Comparison of ENCODE assay signal across 8 cellular contexts in the genomic region with DNA sequence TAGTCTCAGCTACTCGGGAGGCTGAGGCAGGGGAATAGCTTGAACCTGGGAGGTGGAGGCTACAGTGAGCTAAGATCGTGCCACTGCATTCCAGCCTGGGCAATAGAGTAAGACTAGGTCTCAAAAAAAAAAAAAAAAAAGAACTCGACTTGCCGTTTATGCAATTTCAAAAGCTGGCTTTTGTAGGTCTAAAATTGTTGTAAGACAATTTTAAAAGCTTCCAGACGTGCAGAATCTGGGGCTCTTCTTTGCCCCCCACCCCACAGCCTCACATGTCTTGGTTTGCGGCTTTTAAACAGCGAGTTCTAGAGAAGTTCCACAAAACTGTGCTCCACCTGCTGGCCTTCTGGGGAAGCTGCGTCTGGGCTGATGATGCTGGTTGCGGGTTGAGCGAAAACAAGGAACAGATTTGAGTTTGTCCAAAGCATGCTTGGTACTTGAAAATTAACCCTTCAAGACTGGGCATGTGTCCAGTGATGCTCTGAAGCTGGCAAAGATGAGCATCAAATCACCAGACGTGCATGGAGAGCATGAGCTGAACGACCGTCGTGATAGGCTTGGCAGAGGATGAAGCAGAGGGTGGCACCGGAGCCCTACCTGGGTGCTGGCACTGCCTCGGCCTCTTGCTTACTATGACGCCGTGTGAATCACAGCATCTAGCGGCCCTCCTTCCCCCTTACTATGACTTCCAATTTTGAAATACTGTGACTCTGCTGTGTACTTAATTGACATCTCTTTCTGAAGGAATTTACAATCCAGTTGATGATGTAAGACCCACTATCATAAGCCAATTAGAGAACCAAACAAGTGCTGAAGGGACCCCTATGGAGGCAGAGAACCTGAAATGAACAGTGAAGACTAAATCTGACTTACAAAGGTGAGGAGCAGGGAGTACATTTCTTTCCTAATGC.
DNase-seq lines count a peak whose midpoint lies in the region; ATAC-seq and TF ChIP-seq lines count a peak whose summit lies in the region.

No MANE protein-coding gene starts in this region.

- CTCF ChIA-PET in activated CD8-positive, alpha-beta T cell treated with anti-CD3 and anti-CD28 coated beads, Interleukin-2, amount 10 ng/mL, durations not matched to agents 7 days and 5 days (lab: Charles Lee), result interaction anchor here (0.5 to 5.2 kb wide), 25 partner anchors 9 to 1391 kb away, joined by 3 to 33 read pairs (median 4); a partner anchor contains a TSS

- H3K36me3 ChIP-seq in BE2C, result no peaks in the 10 kb centered on the region

- H3K4me3 Mint-ChIP-seq in activated CD8-positive, alpha-beta T cell treated with anti-CD3 and anti-CD28 coated beads, Interleukin-2, amount 10 ng/mL, durations not matched to agents 7 days and 5 days, result no peak overlapping the region
- H3K4me3 Mint-ChIP-seq in stimulated activated effector memory CD8-positive, alpha-beta T cell treated with anti-CD3 and anti-CD28 coated beads, Interleukin-12 subunit alpha, Interleukin-12 subunit beta, amount 100 ng/mL, for 72 hours, result peak overlapping the region; percentile 30

- peak; percentile 90 for TF ChIP-seq CTCF in BE2C (IDR thresholded peaks at IDR 0.05; ENCODE audit: low read depth, low read length)
- peak; percentile 83 for TF ChIP-seq CTCF in epithelial cell of esophagus (IDR thresholded peaks at IDR 0.05; ENCODE audit: insufficient read depth, low read depth, low read length, missing control alignments)

- no peaks in the 10 kb centered on the region for H3K9me3 Mint-ChIP-seq in activated CD8-positive, alpha-beta T cell treated with anti-CD3 and anti-CD28 coated beads, Interleukin-2, amount 10 ng/mL, durations not matched to agents 7 days and 5 days (ENCODE audit: insufficient read depth)
- no peaks in the 10 kb centered on the region for H3K9me3 Mint-ChIP-seq in stimulated activated effector memory CD8-positive, alpha-beta T cell treated with anti-CD3 and anti-CD28 coated beads, Interleukin-12 subunit alpha, Interleukin-12 subunit beta, amount 100 ng/mL, for 72 hours

- H3K4me3 ChIP-seq in BE2C (ENCODE audit: low read depth, low read length) (no peak overlapping the region), epithelial cell of esophagus (ENCODE audit: low read length) (no peak overlapping the region)

- H3K27ac Mint-ChIP-seq in activated CD8-positive, alpha-beta T cell treated with anti-CD3 and anti-CD28 coated beads, Interleukin-2, amount 10 ng/mL, durations not matched to agents 7 days and 5 days, result no peak overlapping the region
- peak overlapping the region; percentile 12 for H3K27ac Mint-ChIP-seq in stimulated activated effector memory CD8-positive, alpha-beta T cell treated with anti-CD3 and anti-CD28 coated beads, Interleukin-12 subunit alpha, Interleukin-12 subunit beta, amount 100 ng/mL, for 72 hours

- POLR2A ChIA-PET in activated CD8-positive, alpha-beta T cell treated with anti-CD3 and anti-CD28 coated beads, Interleukin-2, amount 10 ng/mL, durations not matched to agents 7 days and 5 days (lab: Charles Lee), result no interaction called here

- H3K27me3 Mint-ChIP-seq in activated CD8-positive, alpha-beta T cell treated with anti-CD3 and anti-CD28 coated beads, Interleukin-2, amount 10 ng/mL, durations not matched to agents 7 days and 5 days (ENCODE audit: low read depth), result no peaks in the 10 kb centered on the region

- peaks cover 4% of the 10 kb centered on the region for H3K4me1 ChIP-seq in BE2C

- H3K36me3 Mint-ChIP-seq in activated CD8-positive, alpha-beta T cell treated with anti-CD3 and anti-CD28 coated beads, Interleukin-2, amount 10 ng/mL, durations not matched to agents 7 days and 5 days (ENCODE audit: low read depth), result peaks cover 9% of the 10 kb centered on the region
- peaks cover 27% of the 10 kb centered on the region for H3K36me3 Mint-ChIP-seq in stimulated activated effector memory CD8-positive, alpha-beta T cell treated with anti-CD3 and anti-CD28 coated beads, Interleukin-12 subunit alpha, Interleukin-12 subunit beta, amount 100 ng/mL, for 72 hours

- ATAC-seq in GM21515 (IDR thresholded peaks at IDR 0.05; ENCODE audit: unreplicated experiment), result peak; percentile 41
- peak; percentile 82 for ATAC-seq in activated CD8-positive, alpha-beta T cell treated with anti-CD3 and anti-CD28 coated beads, Interleukin-2, amount 10 ng/mL, durations not matched to agents 7 days and 5 days
- peak; percentile 42 for ATAC-seq in stimulated activated effector memory CD8-positive, alpha-beta T cell treated with anti-CD3 and anti-CD28 coated beads, Interleukin-12 subunit alpha, Interleukin-12 subunit beta, amount 100 ng/mL, for 72 hours
- no peak for ATAC-seq in HG02571 (IDR thresholded peaks at IDR 0.05; ENCODE audit: unreplicated experiment)

- H3K27me3 ChIP-seq in BE2C, result no peaks in the 10 kb centered on the region

- DNase-seq in BE2C (peak; percentile 63), NCI-H774 (lab: John Stamatoyannopoulos, UW) (peak; percentile 26), epithelial cell of esophagus (ENCODE audit: low read depth) (peak; percentile 72), mucosa of gallbladder (ENCODE audit: low spot score) (peak; percentile 60)
- peak; percentile 72 for DNase-seq in activated CD8-positive, alpha-beta T cell treated with anti-CD3 and anti-CD28 coated beads, Interleukin-2, amount 10 ng/mL, durations not matched to agents 7 days and 5 days
- peak; percentile 27 to 75 for DNase-seq in stimulated activated effector memory CD8-positive, alpha-beta T cell treated with anti-CD3 and anti-CD28 coated beads, Interleukin-12 subunit alpha, Interleukin-12 subunit beta, amount 100 ng/mL, for 72 hours (ENCODE audit: low spot score in 2 of 2)

- H3K4me1 Mint-ChIP-seq in activated CD8-positive, alpha-beta T cell treated with anti-CD3 and anti-CD28 coated beads, Interleukin-2, amount 10 ng/mL, durations not matched to agents 7 days and 5 days (ENCODE audit: low read depth), result peaks cover 38% of the 10 kb centered on the region
- H3K4me1 Mint-ChIP-seq in stimulated activated effector memory CD8-positive, alpha-beta T cell treated with anti-CD3 and anti-CD28 coated beads, Interleukin-12 subunit alpha, Interleukin-12 subunit beta, amount 100 ng/mL, for 72 hours, result peaks cover 67% of the 10 kb centered on the region

- H3K9me3 ChIP-seq in BE2C, result no peaks in the 10 kb centered on the region
